1 cellular context compared by ENCODE assay signal in the genomic region with DNA sequence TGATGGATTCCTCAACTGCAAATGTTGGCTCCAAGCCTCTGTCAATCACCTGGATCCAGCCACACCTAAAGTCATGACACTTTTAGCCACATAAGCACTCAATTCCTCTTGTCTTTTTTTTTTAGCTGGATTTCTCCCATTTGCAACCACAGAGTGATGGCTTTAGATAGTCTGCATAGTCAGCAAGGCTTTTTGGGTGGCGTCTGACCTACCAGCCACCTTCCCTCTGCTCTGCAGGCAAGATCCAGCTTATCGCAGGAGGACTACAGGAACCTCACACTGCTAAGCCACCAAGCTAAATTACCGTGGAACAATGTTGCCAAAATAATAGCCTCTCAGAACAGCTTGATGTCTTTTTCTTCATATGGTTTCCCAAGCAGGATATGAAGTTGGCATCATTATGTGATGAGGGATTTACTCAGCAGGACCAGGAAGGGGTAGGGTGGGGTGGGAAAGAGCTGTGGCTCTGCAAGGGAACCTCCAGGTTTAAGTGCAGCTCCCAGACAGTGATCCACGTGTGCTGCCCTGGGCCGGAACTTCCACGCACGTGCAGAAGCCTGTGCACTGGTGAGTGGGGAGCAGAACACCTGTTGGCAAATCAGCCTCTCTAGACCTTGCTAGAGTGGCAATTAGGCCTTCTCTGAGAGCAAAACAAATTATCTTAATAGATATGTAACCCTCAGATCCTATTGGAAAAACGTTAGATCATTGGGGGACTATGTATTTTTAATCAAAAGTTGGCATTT.
TF ChIP-seq lines count a peak whose summit lies in the region.

No MANE protein-coding gene starts in this region.

TF ChIP-seq in K562, 482 proteins besides CTCF, POLR2A, EP300 and RAD21:
- TF ChIP-seq ZFP36 (IDR thresholded peaks at IDR 0.05; ENCODE audit: low read depth, low read length, partially characterized antibody), result no peak
- peak; percentile 86 for TF ChIP-seq PKNOX1 (IDR thresholded peaks at IDR 0.05)
- no peak for TF ChIP-seq NR2C1 (IDR thresholded peaks at IDR 0.05)
- TF ChIP-seq NR2C1 (tag; IDR thresholded peaks at IDR 0.05), result no peak
- no peak for TF ChIP-seq SP1 (CRISPR knock-in tag; IDR thresholded peaks at IDR 0.05)
- TF ChIP-seq PBX2 (CRISPR knock-in tag; IDR thresholded peaks at IDR 0.05; ENCODE audit: low read depth), result no peak; the same call in 1 of the 2 replicates
- TF ChIP-seq PBX2 (tag; conservative IDR thresholded peaks at IDR 0.05; ENCODE audit: low read depth), result peak; percentile 48
- no peak for TF ChIP-seq FOS (IDR thresholded peaks at IDR 0.05; ENCODE audit: extremely low read depth, insufficient read length)
- TF ChIP-seq BHLHE40 (IDR thresholded peaks at IDR 0.05; ENCODE audit: low read length), result peak; percentile 56
- TF ChIP-seq SAP30 (IDR thresholded peaks at IDR 0.05; ENCODE audit: borderline replicate concordance, insufficient read depth, low read depth, low read length, poor library complexity, severe bottlenecking), result no peak
